8 cellular contexts compared by ENCODE assay signal in genomic region chr14:20469890-20470858, GRCh38. TPM values are rescaled to one million over a fixed set of nuclear protein-coding genes. Genes with fewer than 3 reads are reported as not detected.
A peak's percentile ranks its signal among the peaks of the same experiment; 100 is the strongest.
DNase-seq lines count a peak whose midpoint lies in the region; ATAC-seq and TF ChIP-seq lines count a peak whose summit lies in the region.

No MANE protein-coding gene starts in this region.

- H4K91ac ChIP-seq in H9 (ENCODE audit: insufficient read length, low read depth, low read length), result no peak overlapping the region

- H2BK120ac ChIP-seq in H9 (ENCODE audit: low read depth, low read length, poor library complexity, severe bottlenecking), result peak overlapping the region; percentile 16

- H2BK20ac ChIP-seq in H9 (ENCODE audit: low read depth, low read length, poor library complexity, severe bottlenecking), result no peak overlapping the region

- H3K4ac ChIP-seq in H9 (ENCODE audit: low read depth, low read length), result no peak overlapping the region

- no peak overlapping the region for H3K56ac ChIP-seq in H9 (ENCODE audit: insufficient read length, low read depth, low read length)

- H3K23ac ChIP-seq in H9 (ENCODE audit: insufficient read length, low read depth, low read length), result no peak overlapping the region

- peaks cover 9% of the 10 kb centered on the region for H3K79me1 ChIP-seq in H9 (ENCODE audit: insufficient read depth, low read depth, low read length, poor library complexity, severe bottlenecking)

- no peak for TF ChIP-seq POLR2A in body of pancreas (IDR thresholded peaks at IDR 0.05)

- H3K4me1 Mint-ChIP-seq in H9, result peaks cover 20 to 21% of the 10 kb centered on the region in 2 experiments

- H3K18ac ChIP-seq in H9 (ENCODE audit: insufficient read length, low read depth, low read length), result peak overlapping the region; percentile 18

- CTCF ChIA-PET in GM10248 (lab: Yijun Ruan, JAX), result interaction anchor here (1.0 to 1.6 kb wide), 6 partner anchors 8 to 143 kb away, joined by 3 to 8 read pairs (median 5); partner anchors contain the start of gene PIP4P1

- peak; percentile 33 for ATAC-seq in body of pancreas

- H3K27me3 Mint-ChIP-seq in H9 (ENCODE audit: low read depth), result no peaks in the 10 kb centered on the region; the same call in 1 of the 2 replicates

- H3K27me3 ChIP-seq in H9 (ENCODE audit: insufficient read depth, low read length), result no peaks in the 10 kb centered on the region; the same call in 1 of the 2 replicates
- H3K27me3 ChIP-seq in body of pancreas, result no peaks in the 10 kb centered on the region
- no peaks in the 10 kb centered on the region for H3K27me3 ChIP-seq in iPS-20b (ENCODE audit: insufficient read depth, low read length)
- no peaks in the 10 kb centered on the region for H3K27me3 ChIP-seq in smooth muscle cell (ENCODE audit: low read depth)

- H3K27ac ChIP-seq in H9 (ENCODE audit: insufficient read length, low read depth, low read length) (no peak overlapping the region), body of pancreas (peak overlapping the region; percentile 85 to 94 (median 88)), iPS-20b (ENCODE audit: low read length) (no peak overlapping the region), smooth muscle cell (ENCODE audit: low read depth) (peak overlapping the region; percentile 64)

- H3T11ph ChIP-seq in H9 (ENCODE audit: low read length), result no peak overlapping the region

- H3K14ac ChIP-seq in H9 (ENCODE audit: insufficient read depth, low read length), result peak overlapping the region; percentile 92; the same call in 1 of the 2 replicates

- no peak overlapping the region for H2BK5ac ChIP-seq in H9 (ENCODE audit: insufficient read length, low read length)

- intact Hi-C loops in body of pancreas (cut with DNase I), result loop anchor here (10.0 kb wide), 1 partner anchor 135 kb away; no protein-coding TSS in a partner anchor

- no CpG with 5 or more reads among the region's 14 CpGs for WGBS in H9 (ENCODE audit: extremely low coverage, insufficient read length, low lambda C conversion rate)
- WGBS in body of pancreas, 2 donors, result 1 to 3% methylated on average over 14 of the region's 14 CpGs
- WGBS in smooth muscle cell (ENCODE audit: low lambda C conversion rate), result under 1% methylated on average over 14 of the region's 14 CpGs

- H3K9me3 ChIP-seq in H9 (ENCODE audit: control insufficient read depth, low read depth, low read length) (no peaks in the 10 kb centered on the region), body of pancreas (no peaks in the 10 kb centered on the region), iPS-20b (ENCODE audit: insufficient read depth, low read depth, low read length) (no peaks in the 10 kb centered on the region), smooth muscle cell (replicated peaks; ENCODE audit: low read depth) (no peaks in the 10 kb centered on the region)

- DNase-seq in GM10248 (ENCODE audit: extremely low spot score) (peak; percentile 45), H9 (peak; percentile 37), LoVo (ENCODE audit: low spot score) (peak; percentile 68), T-helper 2 cell (peak in 4 of 5 experiments; percentile 14 to 68 (median 48)), body of pancreas (peak; percentile 26 to 66 (median 40)), smooth muscle cell (lab: John Stamatoyannopoulos, UW; ENCODE audit: unreplicated experiment) (peak; percentile 30), mesenteric fat pad (ENCODE audit: low spot score) (no peak)

- H3K36me3 ChIP-seq in body of pancreas (replicated peaks in 1 of 2; ENCODE audit: insufficient read depth in 1 of 2, low read depth in 2 of 2) (no peaks in the 10 kb centered on the region), iPS-20b (ENCODE audit: insufficient read depth, low read depth, low read length) (peaks cover 37% of the 10 kb centered on the region), smooth muscle cell (ENCODE audit: low read depth) (peaks cover 11% of the 10 kb centered on the region)

- H2BK15ac ChIP-seq in H9 (ENCODE audit: low read depth, low read length), result no peak overlapping the region

- H2AK5ac ChIP-seq in H9 (ENCODE audit: insufficient read length, low read length), result no peak overlapping the region

- H2AFZ ChIP-seq in H9 (ENCODE audit: low read length) (no peak overlapping the region), smooth muscle cell (ENCODE audit: low read depth) (peak overlapping the region; percentile 63)

- peak overlapping the region; percentile 87 for H3K9ac ChIP-seq in H9 (ENCODE audit: extremely low read depth, insufficient read length, low read length)
- H3K9ac ChIP-seq in iPS-20b (ENCODE audit: low read depth, low read length), result peak overlapping the region; percentile 87
- H3K9ac ChIP-seq in smooth muscle cell (ENCODE audit: low read depth), result peak overlapping the region; percentile 86

- H4K8ac ChIP-seq in H9 (replicated peaks; ENCODE audit: insufficient read length, low read depth, low read length), result peak overlapping the region; percentile 5

- H3K4me2 ChIP-seq in H9 (ENCODE audit: insufficient read depth, insufficient read length, low read length) (peak overlapping the region; percentile 96), smooth muscle cell (peak overlapping the region; percentile 89)

- no peak for TF ChIP-seq CTCF in GM10248 (IDR thresholded peaks at IDR 0.05; ENCODE audit: control extremely low read depth, extremely low read depth, low read depth, missing control alignments)
- no peak for TF ChIP-seq CTCF in H9 (conservative IDR thresholded peaks at IDR 0.05)
- no peak for TF ChIP-seq CTCF in body of pancreas (IDR thresholded peaks at IDR 0.05)
- no peak for TF ChIP-seq CTCF in smooth muscle cell (IDR thresholded peaks at IDR 0.05; ENCODE audit: borderline replicate concordance, insufficient read depth, poor library complexity, severe bottlenecking)

- POLR2A ChIA-PET in GM10248 (lab: Yijun Ruan, JAX), result interaction anchor here (0.6 to 1.7 kb wide), 13 partner anchors 9 to 213 kb away, joined by 3 to 27 read pairs (median 5); partner anchors contain the start of genes APEX1, OSGEP, PARP2 and PIP4P1

- H3F3A ChIP-seq in smooth muscle cell (ENCODE audit: low read depth), result no peaks in the 10 kb centered on the region

- H3K4me3 ChIP-seq in body of pancreas (peak overlapping the region; percentile 33), iPS-20b (ENCODE audit: low read length) (peak overlapping the region; percentile 93), smooth muscle cell (peak overlapping the region; percentile 76)

- peaks cover 29 to 47% (median 38%) of the 10 kb centered on the region in 3 experiments; a peak in 6 of 7 replicates for H3K36me3 Mint-ChIP-seq in H9 (ENCODE audit: insufficient read depth in 1 of 3, low read depth in 3 of 3)

- H3K23me2 ChIP-seq in H9 (ENCODE audit: insufficient read length, low read depth, low read length, poor library complexity, severe bottlenecking), result peaks cover 15% of the 10 kb centered on the region

- H3K9me3 Mint-ChIP-seq in H9, result no peaks in the 10 kb centered on the region

- peaks cover 2% of the 10 kb centered on the region for H4K20me1 ChIP-seq in H9 (ENCODE audit: control insufficient read depth, insufficient read depth, insufficient read length)
- H4K20me1 ChIP-seq in smooth muscle cell (ENCODE audit: low read depth), result peaks cover 4% of the 10 kb centered on the region

- H2BK12ac ChIP-seq in H9 (ENCODE audit: insufficient read length, low read depth, low read length), result no peak overlapping the region

- H3K27ac Mint-ChIP-seq in H9, result peak overlapping the region; percentile 64 to 97 (median 94)

- peak overlapping the region; percentile 23 for H4K5ac ChIP-seq in H9 (ENCODE audit: insufficient read length, low read depth, low read length)

- peak overlapping the region; percentile 97 for H3K4me3 Mint-ChIP-seq in H9

- H3K4me1 ChIP-seq in H9 (ENCODE audit: insufficient read depth, low read length) (no peaks in the 10 kb centered on the region), body of pancreas (peaks cover 26% of the 10 kb centered on the region), iPS-20b (ENCODE audit: insufficient read depth, low read length) (peaks cover 3% of the 10 kb centered on the region), smooth muscle cell (ENCODE audit: low read depth) (peaks cover 4% of the 10 kb centered on the region)

- H3K79me2 ChIP-seq in H9 (ENCODE audit: insufficient read depth, low read length) (peaks cover 11% of the 10 kb centered on the region; the same call in 1 of the 2 replicates), smooth muscle cell (ENCODE audit: low read depth) (peaks cover 4% of the 10 kb centered on the region)

RNA-seq across cellular contexts. Expression of gene PNP, which starts 1.0 kb away (rescaled TPM):
- 83.9 and 87.5 TPM in 2 replicates for total RNA-seq in H9 (2021)
- 10 to 100 TPM; 20.4 to 24.9 TPM for total RNA-seq in body of pancreas
- total RNA-seq in smooth muscle cell, result 49.7 and 52.2 TPM in 2 replicates
- 24.2 and 33.4 TPM in 2 replicates for polyA plus RNA-seq in smooth muscle cell
- 69.1 TPM for total RNA-seq in mesenteric fat pad

RNA-seq across cellular contexts. Expression of gene PIP4P1, which starts 8.9 kb away (rescaled TPM):
- total RNA-seq in H9 (2021) (38.5 and 41.6 TPM in 2 replicates), body of pancreas (10 to 100 TPM; 12.2 to 12.5 TPM), smooth muscle cell (24.8 and 29.3 TPM in 2 replicates), mesenteric fat pad (28.0 TPM)
- 53.8 and 54.9 TPM in 2 replicates for polyA plus RNA-seq in smooth muscle cell

RNA-seq across cellular contexts. Expression of gene APEX1, which starts 15.1 kb away (rescaled TPM):
- 340 and 348 TPM in 2 replicates for total RNA-seq in H9 (2021)
- total RNA-seq in body of pancreas, result 100 to 1,000 TPM in 1 of 2 donors, 10 to 100 TPM in 1; 86.7 to 101 TPM
- 51.2 and 81.6 TPM in 2 replicates for total RNA-seq in smooth muscle cell
- 116 and 118 TPM in 2 replicates for polyA plus RNA-seq in smooth muscle cell
- total RNA-seq in mesenteric fat pad, result 118 TPM

RNA-seq across cellular contexts. Expression of gene OSGEP, which starts 15.6 kb away (rescaled TPM):
- total RNA-seq in H9 (2021) (46.7 and 50.8 TPM in 2 replicates), body of pancreas (10 to 100 TPM; 36.1 to 53.4 TPM), smooth muscle cell (33.3 and 41.3 TPM in 2 replicates), mesenteric fat pad (23.3 TPM)
- polyA plus RNA-seq in smooth muscle cell, result 18.4 and 21.7 TPM in 2 replicates

RNA-seq across cellular contexts. Expression of gene KLHL33, which starts 34.2 kb away (rescaled TPM):
- total RNA-seq in H9 (2021) (0.04 TPM in 2 replicates), body of pancreas (under 1 TPM in 1 of 2 donors, not detected in 1; 0.26 TPM), smooth muscle cell (not detected in 2 replicates), mesenteric fat pad (0.35 TPM)
- polyA plus RNA-seq in smooth muscle cell, result 0.04 and 0.08 TPM in 2 replicates

Comparison
In these comparisons a context has a peak if more than half of its experiments do, and no peak if none do; other contexts are left out.
1. H3K27ac ChIP-seq: peak in body of pancreas (4 of 4) and smooth muscle cell (single experiment); none in H9 (single experiment) and iPS-20b (single experiment).
2. H3K4me3 ChIP-seq: peak in every context shown above with its lines; median percentile 93 in iPS-20b; 76 in smooth muscle cell; 33 in body of pancreas.
3. Peak in every context shown above with its lines, with median percentiles within 50 percentile points of each other: H3K9ac ChIP-seq.